20 cellular contexts compared by ENCODE assay signal in the genomic region with DNA sequence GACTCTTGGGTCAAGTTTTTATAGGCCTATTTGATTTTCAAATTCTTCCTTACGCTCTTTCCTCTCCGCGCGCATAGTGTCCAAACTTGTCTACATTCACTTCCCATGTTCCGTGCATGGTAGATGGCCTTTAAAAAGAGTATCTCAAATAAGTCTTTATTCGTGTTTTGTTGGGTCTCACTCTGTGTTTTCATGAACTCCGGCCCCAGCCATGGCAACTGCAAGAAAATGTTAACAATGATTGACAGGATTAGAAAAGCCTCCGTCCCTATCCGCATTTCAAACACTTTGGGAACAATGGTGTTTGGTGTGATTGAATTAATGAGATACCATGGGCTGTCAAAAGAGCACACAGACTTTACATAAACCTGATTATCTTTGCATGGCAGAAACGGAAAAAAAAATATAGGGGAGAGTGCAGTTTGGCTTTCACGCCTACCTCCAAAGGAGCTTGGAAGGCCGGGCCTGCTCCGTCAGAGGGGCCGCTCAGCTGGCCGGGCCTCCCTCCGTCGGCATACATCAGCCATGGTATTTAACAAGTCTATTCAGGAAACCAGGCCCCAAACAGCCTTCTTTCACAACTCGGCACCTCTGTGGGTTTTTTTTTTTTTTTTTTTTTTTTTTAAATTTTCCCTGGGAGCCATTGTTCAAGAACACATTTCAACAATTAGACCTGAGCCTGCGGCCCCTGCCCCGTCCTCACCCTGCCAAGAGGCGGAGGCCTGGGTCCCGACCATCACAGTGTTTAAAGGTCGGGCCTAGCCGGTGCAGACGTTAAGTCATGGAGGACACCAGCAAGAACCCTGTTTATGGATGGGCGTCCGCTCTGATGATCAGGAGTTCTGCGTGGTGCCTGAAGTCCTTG.
DNase-seq lines count a peak whose midpoint lies in the region; ATAC-seq and TF ChIP-seq lines count a peak whose summit lies in the region.
"Had no signal": no experiment of that assay in that cellular context is flagged by ENCODE, and none has a peak within 500 bp of the region (broad histone marks: within the 10 kb centered on the region; RNA-seq: fewer than 3 reads in every experiment).

No MANE protein-coding gene starts in this region.

- no peaks in the 10 kb centered on the region for H3K27me3 ChIP-seq in vagina

- no peaks in the 10 kb centered on the region for H3K4me1 Mint-ChIP-seq in activated CD4-positive, alpha-beta T cell treated with anti-CD3 and anti-CD28 coated beads, Interleukin-2, amount 10 ng/mL, durations not matched to agents 24 days and 14 days
- peaks cover 0 to 2% (median 0%) of the 10 kb centered on the region in 4 donors for H3K4me1 Mint-ChIP-seq in naive thymus-derived CD8-positive, alpha-beta T cell
- H3K4me1 Mint-ChIP-seq: B cell; CD4-positive, CD25-positive, alpha-beta regulatory T cell had no signal

- H3K36me3 ChIP-seq in vagina: no peaks in the 10 kb centered on the region
- H3K36me3 ChIP-seq: MG63 had no signal

- H3K9me3 ChIP-seq in vagina: no peaks in the 10 kb centered on the region
- H3K9me3 ChIP-seq: Caco-2, MG63 had no signal

- no peak overlapping the region for H3K27ac Mint-ChIP-seq in activated CD4-positive, alpha-beta T cell treated with anti-CD3 and anti-CD28 coated beads, Interleukin-2, amount 10 ng/mL, durations not matched to agents 24 days and 14 days
- H3K27ac Mint-ChIP-seq in naive thymus-derived CD8-positive, alpha-beta T cell: no peak overlapping the region
- H3K27ac Mint-ChIP-seq: B cell; CD4-positive, CD25-positive, alpha-beta regulatory T cell had no signal

- DNase-seq in activated CD4-positive, alpha-beta T cell treated with anti-CD3 and anti-CD28 coated beads, Interleukin-2, amount 10 ng/mL, durations not matched to agents 24 days and 14 days: peak; percentile 40
- no peak for DNase-seq in activated CD4-positive, alpha-beta T cell treated with anti-CD3 and anti-CD28 coated beads, Interleukin-2, amount 50 U/mL, for 4 hours
- DNase-seq in ecto neural progenitor cell (ENCODE audit: low spot score): peak; percentile 71
- peak; percentile 9 for DNase-seq in mucosa of gallbladder (ENCODE audit: low spot score)
- peak; percentile 44 to 70 for DNase-seq in vagina (ENCODE audit: extremely low spot score in 2 of 2)
- no peak for DNase-seq in HK-2 (ENCODE audit: unreplicated experiment)
- DNase-seq in foreskin melanocyte: no peak
- DNase-seq in naive thymus-derived CD8-positive, alpha-beta T cell: no peak
- DNase-seq: Caco-2; CD4-positive, CD25-positive, alpha-beta regulatory T cell; DMS53; GM23248; MG63; NCI-H1092; NCI-H146; NCI-H2081; NCI-H82; PC-9 had no signal

- no peak overlapping the region for H3K4me3 Mint-ChIP-seq in activated CD4-positive, alpha-beta T cell treated with anti-CD3 and anti-CD28 coated beads, Interleukin-2, amount 10 ng/mL, durations not matched to agents 24 days and 14 days
- no peak overlapping the region for H3K4me3 Mint-ChIP-seq in naive thymus-derived CD8-positive, alpha-beta T cell
- H3K4me3 Mint-ChIP-seq: B cell; CD4-positive, CD25-positive, alpha-beta regulatory T cell had no signal

- TF ChIP-seq POLR2A in vagina (IDR thresholded peaks at IDR 0.05): no peak

- no peaks in the 10 kb centered on the region for H3K27me3 Mint-ChIP-seq in activated CD4-positive, alpha-beta T cell treated with anti-CD3 and anti-CD28 coated beads, Interleukin-2, amount 10 ng/mL, durations not matched to agents 24 days and 14 days
- H3K27me3 Mint-ChIP-seq in naive thymus-derived CD8-positive, alpha-beta T cell: peaks cover 10 to 40% (median 23%) of the 10 kb centered on the region in 5 donors
- H3K27me3 Mint-ChIP-seq: CD4-positive, CD25-positive, alpha-beta regulatory T cell had no signal

- no peak overlapping the region for H3K27ac ChIP-seq in vagina
- H3K27ac ChIP-seq: 22Rv1, GM23248, PC-9 had no signal

- H3K9me3 Mint-ChIP-seq in activated CD4-positive, alpha-beta T cell treated with anti-CD3 and anti-CD28 coated beads, Interleukin-2, amount 10 ng/mL, durations not matched to agents 24 days and 14 days: no peaks in the 10 kb centered on the region
- peaks cover 0 to 2% (median 0%) of the 10 kb centered on the region in 9 donors for H3K9me3 Mint-ChIP-seq in naive thymus-derived CD8-positive, alpha-beta T cell

- ATAC-seq in naive thymus-derived CD8-positive, alpha-beta T cell: no peak

- intact Hi-C loops in activated CD4-positive, alpha-beta T cell treated with anti-CD3 and anti-CD28 coated beads, Interleukin-2, amount 10 ng/mL, durations not matched to agents 24 days and 14 days (cut with micrococcal nuclease): no loop called here
- intact Hi-C loops in vagina (cut with DNase I): no loop called here

- no peak overlapping the region for H3K4me3 ChIP-seq in vagina
- H3K4me3 ChIP-seq: GM23248, MG63, PC-9 had no signal

- POLR2A ChIA-PET in naive thymus-derived CD8-positive, alpha-beta T cell (lab: Charles Lee): no interaction called here

- H3K36me3 Mint-ChIP-seq in activated CD4-positive, alpha-beta T cell treated with anti-CD3 and anti-CD28 coated beads, Interleukin-2, amount 10 ng/mL, durations not matched to agents 24 days and 14 days (ENCODE audit: low read depth): no peaks in the 10 kb centered on the region
- no peaks in the 10 kb centered on the region for H3K36me3 Mint-ChIP-seq in naive thymus-derived CD8-positive, alpha-beta T cell
- H3K36me3 Mint-ChIP-seq: CD4-positive, CD25-positive, alpha-beta regulatory T cell had no signal

- H3K4me1 ChIP-seq in vagina: no peaks in the 10 kb centered on the region
- H3K4me1 ChIP-seq: Caco-2 had no signal

- no peak for TF ChIP-seq CTCF in vagina (IDR thresholded peaks at IDR 0.05)

Comparison
In these comparisons a context has a peak if more than half of its experiments do, and no peak if none do; other contexts are left out.
1. DNase-seq: peak in activated CD4-positive, alpha-beta T cell treated with anti-CD3 and anti-CD28 coated beads, Interleukin-2, amount 10 ng/mL, durations not matched to agents 24 days and 14 days (single experiment), ecto neural progenitor cell (single experiment), mucosa of gallbladder (single experiment) and vagina (2 of 2); none in activated CD4-positive, alpha-beta T cell treated with anti-CD3 and anti-CD28 coated beads, Interleukin-2, amount 50 U/mL, for 4 hours (0 of 2), HK-2 (single experiment), foreskin melanocyte (single experiment) and naive thymus-derived CD8-positive, alpha-beta T cell (0 of 10).